ENCODE assay signal across 26 cellular contexts in the genomic region with DNA sequence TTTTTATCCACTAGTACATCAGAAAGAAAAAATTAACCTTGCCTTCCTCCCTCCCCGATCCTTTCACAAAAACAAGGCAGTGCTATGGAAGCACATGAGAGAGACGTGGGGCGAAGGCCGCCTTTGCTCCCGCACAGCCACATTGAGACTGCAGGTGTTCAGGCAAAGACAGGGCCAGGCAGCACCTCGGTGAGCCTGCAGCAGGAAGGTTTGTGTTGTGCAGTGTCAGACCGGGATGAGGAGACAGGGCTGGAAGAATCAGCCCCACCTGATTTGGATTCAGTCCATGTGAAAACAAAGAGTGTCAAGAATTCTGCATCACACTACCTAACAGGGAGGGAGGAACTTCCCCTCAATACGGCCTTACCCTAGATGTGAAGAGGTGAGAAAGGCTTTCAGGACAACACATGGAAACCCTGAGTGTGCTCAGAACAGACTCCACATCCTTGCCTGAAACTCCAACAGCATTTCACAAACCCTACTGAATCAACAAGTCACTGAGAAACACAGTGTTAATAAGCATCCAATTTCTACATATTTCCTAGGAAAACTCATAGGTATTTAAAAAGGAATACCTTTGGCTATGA. TPM values are rescaled to one million over a fixed set of nuclear protein-coding genes. Genes with fewer than 3 reads are reported as not detected.
DNase-seq lines count a peak whose midpoint lies in the region; ATAC-seq and TF ChIP-seq lines count a peak whose summit lies in the region.
"Had no signal": no experiment of that assay in that cellular context is flagged by ENCODE, and none has a peak within 500 bp of the region (broad histone marks: within the 10 kb centered on the region; RNA-seq: fewer than 3 reads in every experiment).

No MANE protein-coding gene starts in this region.

- CTCF ChIA-PET in CD8-positive, alpha-beta T cell (lab: Charles Lee) = no interaction called here

- H3K36me3 Mint-ChIP-seq in CD8-positive, alpha-beta T cell = peaks cover 16% of the 10 kb centered on the region
- no peaks in the 10 kb centered on the region for H3K36me3 Mint-ChIP-seq in T-helper 17 cell (ENCODE audit: low read depth)
- H3K36me3 Mint-ChIP-seq in neural crest cell (ENCODE audit: low read depth) = peaks cover 20% of the 10 kb centered on the region
- H3K36me3 Mint-ChIP-seq: natural killer cell treated with Interleukin-12 subunit alpha and Interleukin-12 subunit beta and Interleukin-15 and Interleukin-18, amount 100 ng/mL, for 72 hours had no signal

- H3K36me3 ChIP-seq in CD8-positive, alpha-beta T cell (ENCODE audit: insufficient read depth, low read length) = no peaks in the 10 kb centered on the region
- H3K36me3 ChIP-seq: breast epithelium had no signal

- H3K4me3 Mint-ChIP-seq in CD8-positive, alpha-beta T cell = no peak overlapping the region
- no peak overlapping the region for H3K4me3 Mint-ChIP-seq in T-helper 17 cell
- H3K4me3 Mint-ChIP-seq in neural crest cell = no peak overlapping the region
- H3K4me3 Mint-ChIP-seq: activated naive CD4-positive, alpha-beta T cell treated with anti-CD3 and anti-CD28 coated beads for 36 hours; HFFc6; natural killer cell treated with Interleukin-12 subunit alpha and Interleukin-12 subunit beta and Interleukin-15 and Interleukin-18, amount 100 ng/mL, for 72 hours; type B pancreatic cell had no signal

- TF ChIP-seq CTCF in CD8-positive, alpha-beta T cell (IDR thresholded peaks at IDR 0.05) = no peak
- TF ChIP-seq CTCF in neural crest cell (conservative IDR thresholded peaks at IDR 0.05) = no peak

- H3K4me3 ChIP-seq in CD8-positive, alpha-beta T cell (ENCODE audit: low read depth, low read length) = no peak overlapping the region
- H3K4me3 ChIP-seq: breast epithelium, hepatocyte had no signal

- H3K4me1 Mint-ChIP-seq in CD8-positive, alpha-beta T cell (ENCODE audit: low read depth) = peaks cover 29% of the 10 kb centered on the region
- peaks cover 32% of the 10 kb centered on the region for H3K4me1 Mint-ChIP-seq in T-helper 17 cell
- H3K4me1 Mint-ChIP-seq in neural crest cell = peaks cover 17% of the 10 kb centered on the region

- H3K9me3 Mint-ChIP-seq in CD8-positive, alpha-beta T cell = peaks cover 3% of the 10 kb centered on the region
- H3K9me3 Mint-ChIP-seq in neural crest cell = no peaks in the 10 kb centered on the region
- H3K9me3 Mint-ChIP-seq: HFFc6; natural killer cell treated with Interleukin-12 subunit alpha and Interleukin-12 subunit beta and Interleukin-15 and Interleukin-18, amount 100 ng/mL, for 72 hours; type B pancreatic cell had no signal

- H3K4me1 ChIP-seq in CD8-positive, alpha-beta T cell (ENCODE audit: insufficient read depth, low read length) = peaks cover 20% of the 10 kb centered on the region
- H3K4me1 ChIP-seq: breast epithelium had no signal

- H3K27me3 Mint-ChIP-seq in CD8-positive, alpha-beta T cell (ENCODE audit: low read depth) = no peaks in the 10 kb centered on the region
- H3K27me3 Mint-ChIP-seq in T-helper 17 cell (no peaks in the 10 kb centered on the region), neural crest cell (ENCODE audit: low read depth) (no peaks in the 10 kb centered on the region)
- H3K27me3 Mint-ChIP-seq: type B pancreatic cell had no signal

- H3K27ac Mint-ChIP-seq in CD8-positive, alpha-beta T cell = peak overlapping the region; percentile 27
- H3K27ac Mint-ChIP-seq in T-helper 17 cell (peak overlapping the region; percentile 53), neural crest cell (ENCODE audit: unreplicated experiment) (peak overlapping the region; percentile 6)
- H3K27ac Mint-ChIP-seq: activated naive CD4-positive, alpha-beta T cell treated with anti-CD3 and anti-CD28 coated beads for 36 hours; HFFc6; natural killer cell treated with Interleukin-12 subunit alpha and Interleukin-12 subunit beta and Interleukin-15 and Interleukin-18, amount 100 ng/mL, for 72 hours; type B pancreatic cell had no signal

- H3K27ac ChIP-seq in CD8-positive, alpha-beta T cell (ENCODE audit: low read depth, low read length) = no peak overlapping the region
- H3K27ac ChIP-seq: 22Rv1, breast epithelium, C4-2B, hepatocyte had no signal

- no peaks in the 10 kb centered on the region for H3K27me3 ChIP-seq in CD8-positive, alpha-beta T cell (ENCODE audit: insufficient read depth, low read length)
- H3K27me3 ChIP-seq: breast epithelium, hepatocyte had no signal

- DNase-seq in NCI-H2107 treated with DMSO at 0.1 percent for 48 hours (lab: John Stamatoyannopoulos, UW; ENCODE audit: unreplicated experiment) (peak; percentile 28), NCI-H2107 (lab: John Stamatoyannopoulos, UW) (no peak), T-helper 17 cell (no peak), neural crest cell (ENCODE audit: low read depth, low spot score) (no peak), NCI-H187 (lab: John Stamatoyannopoulos, UW) (no peak), islet precursor cell (no peak)
- DNase-seq in CD8-positive, alpha-beta T cell = no peak
- no peak for DNase-seq in stimulated activated CD4-positive, alpha-beta T cell treated with anti-CD3 and anti-CD28 coated beads, Interleukin-1b, Interleukin-23, amount 100 ng/mL, for 48 hours
- DNase-seq: activated CD4-positive, alpha-beta T cell treated with anti-CD3 and anti-CD28 coated beads, Interleukin-2, amount 50 U/mL, for 48 hours; activated naive CD4-positive, alpha-beta T cell treated with anti-CD3 and anti-CD28 coated beads for 36 hours; Calu3; HFFc6; NCI-H1048; NCI-H187 treated with DMSO at 0.1 percent for 48 hours; NCI-H2227 treated with DMSO at 0.1 percent for 48 hours; NCI-H774; SHP77; stimulated activated CD4-positive, alpha-beta T cell treated with anti-CD3 and anti-CD28 coated beads, Interleukin-4, amount 100 ng/mL, for 4 hours; T-helper 9 cell had no signal

- intact Hi-C loops in CD8-positive, alpha-beta T cell (cut with DNase I, micrococcal nuclease) = no loop called here

- no peak for ATAC-seq in CD8-positive, alpha-beta T cell
- ATAC-seq in T-helper 17 cell = no peak
- ATAC-seq: natural killer cell treated with Interleukin-12 subunit alpha and Interleukin-12 subunit beta and Interleukin-15 and Interleukin-18, amount 100 ng/mL, for 72 hours; Panc1 had no signal

- POLR2A ChIA-PET in CD8-positive, alpha-beta T cell (lab: Charles Lee) = no interaction called here

- H3K9me3 ChIP-seq in CD8-positive, alpha-beta T cell (ENCODE audit: low read length) = no peaks in the 10 kb centered on the region
- no peaks in the 10 kb centered on the region for H3K9me3 ChIP-seq in T-helper 17 cell (ENCODE audit: control insufficient read depth, low read length, poor library complexity, severe bottlenecking)
- H3K9me3 ChIP-seq: breast epithelium had no signal

RNA-seq across cellular contexts. Expression of gene HDAC4, which starts 59.6 kb away (rescaled TPM):
- total RNA-seq in CD8-positive, alpha-beta T cell = 10 to 100 TPM; 28.3 to 35.7 TPM
- total RNA-seq in T-helper 17 cell (10 to 100 TPM; 78.9 to 79.0 TPM), neural crest cell (50.7 and 52.1 TPM in 2 replicates)
